Comparison of ENCODE assay signal across 8 cellular contexts in the genomic region with DNA sequence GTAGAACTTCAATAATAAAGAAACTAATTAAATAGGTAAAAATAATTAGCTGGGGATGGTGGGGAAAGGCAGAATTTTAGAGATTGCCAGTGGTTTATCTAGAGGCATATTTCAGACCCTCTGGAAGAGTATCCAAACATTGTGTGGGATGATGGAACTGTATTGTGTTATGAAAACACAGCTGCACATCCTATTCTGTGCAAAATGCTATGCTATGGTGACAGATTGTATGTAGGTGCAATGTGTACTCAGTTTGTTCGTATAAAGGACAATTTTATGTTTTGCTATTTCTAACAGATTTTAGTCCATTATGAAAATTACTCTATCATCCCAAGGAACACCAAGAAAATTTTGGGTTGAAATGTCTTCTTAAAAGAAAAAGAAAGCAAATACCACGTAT.
"Had no signal": no experiment of that assay in that cellular context is flagged by ENCODE, and none has a peak within 500 bp of the region (broad histone marks: within the 10 kb centered on the region; RNA-seq: fewer than 3 reads in every experiment).

No MANE protein-coding gene starts in this region.

- H3K36me3 ChIP-seq: HAP-1 had no signal

- H3K4me3 ChIP-seq: GM23248, GM23338, HAP-1 had no signal

- H3K9me3 ChIP-seq: HAP-1 had no signal

- DNase-seq: GM23248, GOT3, H7, H9, HCEC 1CT, HFFc6 had no signal

- H3K27ac ChIP-seq: GM23248 had no signal

- H3K4me1 ChIP-seq: HAP-1 had no signal
